ENCODE assay signal across 22 cellular contexts in genomic region chr5:2187687-2188086, GRCh38.
DNase-seq lines count a peak whose midpoint lies in the region; ATAC-seq and TF ChIP-seq lines count a peak whose summit lies in the region.
"Had no signal": no experiment of that assay in that cellular context is flagged by ENCODE, and none has a peak within 500 bp of the region (broad histone marks: within the 10 kb centered on the region; RNA-seq: fewer than 3 reads in every experiment).

No MANE protein-coding gene starts in this region.

- H2BK120ac ChIP-seq in H9 (ENCODE audit: low read depth, low read length, poor library complexity, severe bottlenecking) = no peak overlapping the region

- no peak overlapping the region for H3K4me3 Mint-ChIP-seq in activated CD8-positive, alpha-beta memory T cell treated with anti-CD3 and anti-CD28 coated beads, Interleukin-2, amount 10 ng/mL, durations not matched to agents 7 days and 5 days
- H3K4me3 Mint-ChIP-seq in H9 = no peak overlapping the region
- H3K4me3 Mint-ChIP-seq in stimulated activated memory B cell treated with anti-CD40 and anti-IgM and Interleukin-4, amounts not matched to agents 10 μg/mL and 1 μg/mL and 100 μg/mL, for 72 hours = no peak overlapping the region
- H3K4me3 Mint-ChIP-seq: CD8-positive, alpha-beta memory T cell had no signal

- H4K91ac ChIP-seq in H9 (ENCODE audit: insufficient read length, low read depth, low read length) = no peak overlapping the region

- CTCF ChIA-PET in activated CD8-positive, alpha-beta memory T cell treated with anti-CD3 and anti-CD28 coated beads, Interleukin-2, amount 10 ng/mL, durations not matched to agents 7 days and 5 days (lab: Charles Lee) = no interaction called here

- H3K4me1 ChIP-seq in H9 (ENCODE audit: insufficient read depth, low read length) = no peaks in the 10 kb centered on the region

- H3K79me1 ChIP-seq in H9 (ENCODE audit: insufficient read depth, low read depth, low read length, poor library complexity, severe bottlenecking) = no peaks in the 10 kb centered on the region

- peak; percentile 25 for DNase-seq in activated CD8-positive, alpha-beta memory T cell treated with anti-CD3 and anti-CD28 coated beads, Interleukin-2, amount 10 ng/mL, durations not matched to agents 7 days and 5 days
- no peak for DNase-seq in activated CD8-positive, alpha-beta memory T cell treated with anti-CD3 and anti-CD28 coated beads for 24 hours
- DNase-seq in H9 (peak; percentile 20), left lobe of liver (ENCODE audit: low spot score) (peak; percentile 21), RKO (ENCODE audit: low spot score) (no peak), T1000 (lab: John Stamatoyannopoulos, UW) (no peak), cerebellar nuclear complex (lab: John Stamatoyannopoulos, UW) (no peak)
- DNase-seq: ACHN; Calu3; CD8-positive, alpha-beta memory T cell; GDM1; IMR-90; NCI-H1105; NCI-H146; NCI-H2029; NCI-H2227 treated with DMSO at 0.1 percent for 48 hours; NCI-H510A; PC-9 had no signal

- H3K27ac Mint-ChIP-seq in activated CD8-positive, alpha-beta memory T cell treated with anti-CD3 and anti-CD28 coated beads, Interleukin-2, amount 10 ng/mL, durations not matched to agents 7 days and 5 days = no peak overlapping the region
- no peak overlapping the region for H3K27ac Mint-ChIP-seq in H9
- H3K27ac Mint-ChIP-seq in stimulated activated memory B cell treated with anti-CD40 and anti-IgM and Interleukin-4, amounts not matched to agents 10 μg/mL and 1 μg/mL and 100 μg/mL, for 72 hours = no peak overlapping the region
- H3K27ac Mint-ChIP-seq: CD8-positive, alpha-beta memory T cell had no signal

- H2AFZ ChIP-seq in H9 (ENCODE audit: low read length) = no peak overlapping the region
- H2AFZ ChIP-seq: PC-9 had no signal

- no peaks in the 10 kb centered on the region for H3K36me3 Mint-ChIP-seq in activated CD8-positive, alpha-beta memory T cell treated with anti-CD3 and anti-CD28 coated beads, Interleukin-2, amount 10 ng/mL, durations not matched to agents 7 days and 5 days
- H3K36me3 Mint-ChIP-seq in H9 (ENCODE audit: insufficient read depth in 1 of 3, low read depth in 3 of 3) = no peaks in the 10 kb centered on the region
- H3K36me3 Mint-ChIP-seq in stimulated activated memory B cell treated with anti-CD40 and anti-IgM and Interleukin-4, amounts not matched to agents 10 μg/mL and 1 μg/mL and 100 μg/mL, for 72 hours = no peaks in the 10 kb centered on the region
- H3K36me3 Mint-ChIP-seq: CD8-positive, alpha-beta memory T cell had no signal

- H3K4me1 Mint-ChIP-seq in activated CD8-positive, alpha-beta memory T cell treated with anti-CD3 and anti-CD28 coated beads, Interleukin-2, amount 10 ng/mL, durations not matched to agents 7 days and 5 days = no peaks in the 10 kb centered on the region
- H3K4me1 Mint-ChIP-seq in H9 = no peaks in the 10 kb centered on the region
- no peaks in the 10 kb centered on the region for H3K4me1 Mint-ChIP-seq in stimulated activated memory B cell treated with anti-CD40 and anti-IgM and Interleukin-4, amounts not matched to agents 10 μg/mL and 1 μg/mL and 100 μg/mL, for 72 hours
- H3K4me1 Mint-ChIP-seq: CD8-positive, alpha-beta memory T cell had no signal

- no peaks in the 10 kb centered on the region for H3K27me3 ChIP-seq in H9 (ENCODE audit: insufficient read depth, low read length)

- H4K8ac ChIP-seq in H9 (replicated peaks; ENCODE audit: insufficient read length, low read depth, low read length) = no peak overlapping the region

- H2AK5ac ChIP-seq in H9 (ENCODE audit: insufficient read length, low read length) = no peak overlapping the region

- H3K4ac ChIP-seq in H9 (ENCODE audit: low read depth, low read length) = no peak overlapping the region

- no peak overlapping the region for H2BK12ac ChIP-seq in H9 (ENCODE audit: insufficient read length, low read depth, low read length)

- no peaks in the 10 kb centered on the region for H3K9me3 ChIP-seq in H9 (ENCODE audit: control insufficient read depth, low read depth, low read length)

- no peak overlapping the region for H3K27ac ChIP-seq in H9 (ENCODE audit: insufficient read length, low read depth, low read length)
- H3K27ac ChIP-seq: 22Rv1, C4-2B, KMS-11, PC-9 had no signal

- no peaks in the 10 kb centered on the region for H3K79me2 ChIP-seq in H9 (ENCODE audit: insufficient read depth, low read length)

- no peak overlapping the region for H3K23ac ChIP-seq in H9 (ENCODE audit: insufficient read length, low read depth, low read length)

- H2BK5ac ChIP-seq in H9 (ENCODE audit: insufficient read length, low read length) = no peak overlapping the region

- no peak overlapping the region for H3K56ac ChIP-seq in H9 (ENCODE audit: insufficient read length, low read depth, low read length)

- H3K9ac ChIP-seq in H9 (ENCODE audit: extremely low read depth, insufficient read length, low read length) = no peak overlapping the region
- H3K9ac ChIP-seq: KMS-11 had no signal

- no peaks in the 10 kb centered on the region for H3K9me3 Mint-ChIP-seq in activated CD8-positive, alpha-beta memory T cell treated with anti-CD3 and anti-CD28 coated beads, Interleukin-2, amount 10 ng/mL, durations not matched to agents 7 days and 5 days (ENCODE audit: low read depth)
- no peaks in the 10 kb centered on the region for H3K9me3 Mint-ChIP-seq in H9
- H3K9me3 Mint-ChIP-seq in stimulated activated memory B cell treated with anti-CD40 and anti-IgM and Interleukin-4, amounts not matched to agents 10 μg/mL and 1 μg/mL and 100 μg/mL, for 72 hours = no peaks in the 10 kb centered on the region
- H3K9me3 Mint-ChIP-seq: CD8-positive, alpha-beta memory T cell had no signal

- H4K5ac ChIP-seq in H9 (ENCODE audit: insufficient read length, low read depth, low read length) = no peak overlapping the region

- no peak overlapping the region for H3K18ac ChIP-seq in H9 (ENCODE audit: insufficient read length, low read depth, low read length)

- H3K27me3 Mint-ChIP-seq in activated CD8-positive, alpha-beta memory T cell treated with anti-CD3 and anti-CD28 coated beads, Interleukin-2, amount 10 ng/mL, durations not matched to agents 7 days and 5 days = no peaks in the 10 kb centered on the region
- no peaks in the 10 kb centered on the region; the same call in 1 of the 2 replicates for H3K27me3 Mint-ChIP-seq in H9 (ENCODE audit: low read depth)
- H3K27me3 Mint-ChIP-seq in stimulated activated memory B cell treated with anti-CD40 and anti-IgM and Interleukin-4, amounts not matched to agents 10 μg/mL and 1 μg/mL and 100 μg/mL, for 72 hours = no peaks in the 10 kb centered on the region

- whole genome bisulfite sequencing in H9 (ENCODE audit: extremely low coverage, insufficient read length, low lambda C conversion rate) = no CpG with 5 or more reads among the region's 10 CpGs

- no peaks in the 10 kb centered on the region for H4K20me1 ChIP-seq in H9 (ENCODE audit: control insufficient read depth, insufficient read depth, insufficient read length)

- H3K4me2 ChIP-seq in H9 (ENCODE audit: insufficient read depth, insufficient read length, low read length) = no peak overlapping the region
- H3K4me2 ChIP-seq: KMS-11, PC-9 had no signal

- no peak overlapping the region for H2BK15ac ChIP-seq in H9 (ENCODE audit: low read depth, low read length)

- no peak for TF ChIP-seq CTCF in H9 (conservative IDR thresholded peaks at IDR 0.05)

- H2BK20ac ChIP-seq in H9 (ENCODE audit: low read depth, low read length, poor library complexity, severe bottlenecking) = no peak overlapping the region

- H3K23me2 ChIP-seq in H9 (ENCODE audit: insufficient read length, low read depth, low read length, poor library complexity, severe bottlenecking) = no peaks in the 10 kb centered on the region

- no peak overlapping the region for H3T11ph ChIP-seq in H9 (ENCODE audit: low read length)

- H3K14ac ChIP-seq in H9 (ENCODE audit: insufficient read depth, low read length) = no peak overlapping the region

- no peak for ATAC-seq in activated CD8-positive, alpha-beta memory T cell treated with anti-CD3 and anti-CD28 coated beads, Interleukin-2, amount 10 ng/mL, durations not matched to agents 7 days and 5 days
- ATAC-seq in left lobe of liver = no peak
- peak; percentile 13 for ATAC-seq in stimulated activated memory B cell treated with anti-CD40 and anti-IgM and Interleukin-4, amounts not matched to agents 10 μg/mL and 1 μg/mL and 100 μg/mL, for 72 hours

Comparison
In these comparisons a context has a peak if more than half of its experiments do, and no peak if none do; other contexts are left out.
1. DNase-seq: peak in activated CD8-positive, alpha-beta memory T cell treated with anti-CD3 and anti-CD28 coated beads, Interleukin-2, amount 10 ng/mL, durations not matched to agents 7 days and 5 days (single experiment), H9 (single experiment) and left lobe of liver (single experiment); none in activated CD8-positive, alpha-beta memory T cell treated with anti-CD3 and anti-CD28 coated beads for 24 hours (single experiment), RKO (single experiment), T1000 (single experiment) and cerebellar nuclear complex (0 of 2).